12 cellular contexts compared by ENCODE assay signal in genomic region chr14:24179294-24179960, GRCh38. TPM values are rescaled to one million over a fixed set of nuclear protein-coding genes. Genes with fewer than 3 reads are reported as not detected.
A peak's percentile ranks its signal among the peaks of the same experiment; 100 is the strongest.
DNase-seq lines count a peak whose midpoint lies in the region; ATAC-seq, FAIRE-seq and TF ChIP-seq lines count a peak whose summit lies in the region.
"Had no signal": no experiment of that assay in that cellular context is flagged by ENCODE, and none has a peak within 500 bp of the region (broad histone marks: within the 10 kb centered on the region; RNA-seq: fewer than 3 reads in every experiment).

No MANE protein-coding gene starts in this region.

- H3K27me3 Mint-ChIP-seq in activated CD8-positive, alpha-beta memory T cell treated with anti-CD3 and anti-CD28 coated beads, Interleukin-2, amount 10 ng/mL, durations not matched to agents 7 days and 5 days = no peaks in the 10 kb centered on the region
- H3K27me3 Mint-ChIP-seq: dendritic cell treated with granulocyte-macrophage colony-stimulating factor and Interleukin-4, amounts not matched to agents 40 ng/mL and 50 ng/mL, for 4 days had no signal

- no peak for TF ChIP-seq EP300 in stomach (IDR thresholded peaks at IDR 0.05)

- H3K27ac ChIP-seq in HEK293 (ENCODE audit: extremely low read depth, low read depth, low read length) = no peak overlapping the region
- H3K27ac ChIP-seq in kidney (ENCODE audit: low read depth in 2 of 2, low read length in 2 of 2) = peak overlapping the region; percentile 71 to 85
- peak overlapping the region in 4 of 5 donors; percentile 63 to 75 (median 68) for H3K27ac ChIP-seq in stomach
- H3K27ac ChIP-seq: HL-60 had no signal

- H3K4me3 Mint-ChIP-seq in activated CD8-positive, alpha-beta memory T cell treated with anti-CD3 and anti-CD28 coated beads, Interleukin-2, amount 10 ng/mL, durations not matched to agents 7 days and 5 days = no peak overlapping the region
- H3K4me3 Mint-ChIP-seq: activated T-cell treated with anti-CD3 and anti-CD28 coated beads, Interleukin-2, amount 50 U/mL, for 4 hours; dendritic cell treated with granulocyte-macrophage colony-stimulating factor and Interleukin-4, amounts not matched to agents 40 ng/mL and 50 ng/mL, for 4 days had no signal

- DNase-seq in adipocyte (ENCODE audit: low read depth) (no peak), kidney (no peak), stomach (no peak), cerebellar cortex (ENCODE audit: low spot score) (no peak)
- DNase-seq in activated CD8-positive, alpha-beta memory T cell treated with anti-CD3 and anti-CD28 coated beads, Interleukin-2, amount 10 ng/mL, durations not matched to agents 7 days and 5 days = no peak
- DNase-seq: activated T-cell treated with anti-CD3 and anti-CD28 coated beads, Interleukin-2, amount 50 U/mL, for 4 hours; stimulated activated CD4-positive, alpha-beta T cell treated with anti-CD3 and anti-CD28 coated beads, Interleukin-4, amount 100 ng/mL, for 24 hours had no signal

- TF ChIP-seq POLR2A in stomach (IDR thresholded peaks at IDR 0.05) = no peak

- WGBS in stomach, 5 donors = 74 to 85% (median 82%) methylated on average over 12 to 14 of the region's 14 CpGs

- H3K36me3 Mint-ChIP-seq in activated CD8-positive, alpha-beta memory T cell treated with anti-CD3 and anti-CD28 coated beads, Interleukin-2, amount 10 ng/mL, durations not matched to agents 7 days and 5 days = peaks cover 25% of the 10 kb centered on the region

- ATAC-seq in HG03457 (IDR thresholded peaks at IDR 0.05; ENCODE audit: unreplicated experiment) = no peak
- no peak for ATAC-seq in activated CD8-positive, alpha-beta memory T cell treated with anti-CD3 and anti-CD28 coated beads, Interleukin-2, amount 10 ng/mL, durations not matched to agents 7 days and 5 days
- ATAC-seq: activated T-cell treated with anti-CD3 and anti-CD28 coated beads, Interleukin-2, amount 50 U/mL, for 4 hours had no signal

- H3K9me3 ChIP-seq in HEK293 (ENCODE audit: control insufficient read depth, insufficient read depth, low read depth, low read length) (no peaks in the 10 kb centered on the region), adipocyte (ENCODE audit: control insufficient read depth, low read length) (no peaks in the 10 kb centered on the region), kidney (ENCODE audit: control insufficient read depth in 1 of 2, low read length in 2 of 2) (no peaks in the 10 kb centered on the region), stomach (no peaks in the 10 kb centered on the region)

- peaks cover 6% of the 10 kb centered on the region for H3K4me1 Mint-ChIP-seq in activated CD8-positive, alpha-beta memory T cell treated with anti-CD3 and anti-CD28 coated beads, Interleukin-2, amount 10 ng/mL, durations not matched to agents 7 days and 5 days

- TF ChIP-seq CTCF in HEK293 (tag by site-specific recombination; IDR thresholded peaks at IDR 0.05) (no peak), kidney (IDR thresholded peaks at IDR 0.05; ENCODE audit: borderline replicate concordance, extremely low read depth, insufficient read depth) (no peak), stomach (IDR thresholded peaks at IDR 0.05) (no peak)

- no peaks in the 10 kb centered on the region for H3K9me3 Mint-ChIP-seq in activated CD8-positive, alpha-beta memory T cell treated with anti-CD3 and anti-CD28 coated beads, Interleukin-2, amount 10 ng/mL, durations not matched to agents 7 days and 5 days (ENCODE audit: low read depth)
- H3K9me3 Mint-ChIP-seq: activated T-cell treated with anti-CD3 and anti-CD28 coated beads, Interleukin-2, amount 50 U/mL, for 4 hours; dendritic cell treated with granulocyte-macrophage colony-stimulating factor and Interleukin-4, amounts not matched to agents 40 ng/mL and 50 ng/mL, for 4 days had no signal

- H3K36me3 ChIP-seq in HEK293 (ENCODE audit: control insufficient read depth in 2 of 2, insufficient read depth in 1 of 2, low read length in 2 of 2) = peaks cover 0 to 78% of the 10 kb centered on the region in 2 experiments; a peak in 2 of 3 replicates
- peaks cover 74% of the 10 kb centered on the region for H3K36me3 ChIP-seq in adipocyte (ENCODE audit: control insufficient read depth, insufficient read depth, low read length, severe bottlenecking)
- peaks cover 18 to 27% of the 10 kb centered on the region in 2 donors for H3K36me3 ChIP-seq in kidney (ENCODE audit: control insufficient read depth in 1 of 2, insufficient read depth in 2 of 2, low read length in 2 of 2)
- H3K36me3 ChIP-seq in stomach = peaks cover 62 to 100% (median 100%) of the 10 kb centered on the region in 4 donors

- no peak overlapping the region for H3K27ac Mint-ChIP-seq in activated CD8-positive, alpha-beta memory T cell treated with anti-CD3 and anti-CD28 coated beads, Interleukin-2, amount 10 ng/mL, durations not matched to agents 7 days and 5 days
- H3K27ac Mint-ChIP-seq: dendritic cell treated with granulocyte-macrophage colony-stimulating factor and Interleukin-4, amounts not matched to agents 40 ng/mL and 50 ng/mL, for 4 days had no signal

- H3K4me3 ChIP-seq in HEK293 (ENCODE audit: low read depth, low read length) = no peak overlapping the region
- no peak overlapping the region for H3K4me3 ChIP-seq in adipocyte (ENCODE audit: low read length)
- no peak overlapping the region for H3K4me3 ChIP-seq in kidney (ENCODE audit: low read length in 2 of 2)
- no peak overlapping the region for H3K4me3 ChIP-seq in stomach

- intact Hi-C loops in kidney (cut with DNase I) (no loop called here), stomach (cut with DNase I; ENCODE audit: low total_unique reads) (no loop called here)

- no peaks in the 10 kb centered on the region for H3K4me1 ChIP-seq in HEK293 (ENCODE audit: control insufficient read depth, insufficient read depth, low read length)
- peaks cover 16% of the 10 kb centered on the region for H3K4me1 ChIP-seq in adipocyte (ENCODE audit: control insufficient read depth, insufficient read depth, low read length)
- H3K4me1 ChIP-seq in kidney (ENCODE audit: control insufficient read depth in 1 of 2, insufficient read depth in 1 of 2, low read depth in 1 of 2, low read length in 2 of 2) = peaks cover 15 to 18% of the 10 kb centered on the region in 2 donors
- H3K4me1 ChIP-seq in stomach = peaks cover 0 to 6% (median 0%) of the 10 kb centered on the region in 4 donors

- FAIRE-seq in kidney (lab: Jason Lieb, UNC) = no peak
- FAIRE-seq: G401.6 had no signal

- POLR2A ChIA-PET in HEK293 (lab: Yijun Ruan, JAX) = interaction anchor here (1.0 to 2.0 kb wide), 4 partner anchors 9 to 66 kb away, joined by 3 to 8 read pairs (median 4); partner anchors contain the start of gene IRF9

- CTCF ChIA-PET in HEK293 (lab: Yijun Ruan, JAX) = interaction anchor here (0.6 to 1.7 kb wide), 2 partner anchors 121 to 153 kb away, joined by 4 to 5 read pairs; no protein-coding TSS in a partner anchor
- CTCF ChIA-PET in activated CD8-positive, alpha-beta memory T cell treated with anti-CD3 and anti-CD28 coated beads, Interleukin-2, amount 10 ng/mL, durations not matched to agents 7 days and 5 days (lab: Charles Lee) = interaction anchor here (0.8 to 1.4 kb wide), 4 partner anchors 8 to 56 kb away, joined by 3 to 9 read pairs (median 4); partner anchors contain the start of gene IRF9

- no peaks in the 10 kb centered on the region for H3K27me3 ChIP-seq in adipocyte (replicated peaks; ENCODE audit: control insufficient read depth, insufficient read depth, low read length)
- H3K27me3 ChIP-seq in stomach = no peaks in the 10 kb centered on the region

- H3K9ac ChIP-seq in adipocyte (ENCODE audit: low read length) = peak overlapping the region; percentile 53
- H3K9ac ChIP-seq in kidney (ENCODE audit: low read length in 2 of 2) = peak overlapping the region in 1 of 2 donors; percentile 67

TF ChIP-seq in HEK293, 187 proteins besides CTCF, POLR2A, EP300 and RAD21:
- TF ChIP-seq ZNF837 (tag by site-specific recombination; IDR thresholded peaks at IDR 0.05) (no peak), ZFHX2 (tag by site-specific recombination; conservative IDR thresholded peaks at IDR 0.05) (0 out of 2 replicates have a peak, but pooled peaks have one; percentile 11), ZNF544 (tag by site-specific recombination; IDR thresholded peaks at IDR 0.05) (no peak), EGR2 (tag by site-specific recombination; IDR thresholded peaks at IDR 0.05; ENCODE audit: low read depth) (peak; percentile 77)
TF ChIP-seq in HEK293: peak in this region for 2.

RNA-seq across cellular contexts. Expression of gene REC8, which starts 7.5 kb away (rescaled TPM):
- 39.9 TPM for total RNA-seq in kidney
- 51.4 TPM for polyA plus RNA-seq in kidney (ENCODE audit: insufficient read depth, low read depth, low replicate concordance)
- 100 to 1,000 TPM in 1 of 5 donors, 10 to 100 TPM in 4; 14.5 to 122 (median 45.5) TPM for total RNA-seq in stomach
- polyA plus RNA-seq in stomach = 10 to 100 TPM; 20.9 to 64.4 (median 38.7) TPM
- 10 to 100 TPM; 52.9 to 92.8 TPM for total RNA-seq in activated CD8-positive, alpha-beta memory T cell treated with anti-CD3 and anti-CD28 coated beads, Interleukin-2, amount 10 ng/mL, durations not matched to agents 7 days and 5 days

RNA-seq across cellular contexts. Expression of gene IPO4, which starts 9.2 kb away (rescaled TPM):
- total RNA-seq in kidney = 49.5 TPM
- 22.2 TPM for polyA plus RNA-seq in kidney (ENCODE audit: insufficient read depth, low read depth, low replicate concordance)
- 100 to 1,000 TPM in 1 of 5 donors, 10 to 100 TPM in 4; 14.3 to 227 (median 23.9) TPM for total RNA-seq in stomach
- 10 to 100 TPM in 1 of 3 donors, 1 to 10 TPM in 2; 9.3 to 15.2 (median 9.8) TPM for polyA plus RNA-seq in stomach
- total RNA-seq in activated CD8-positive, alpha-beta memory T cell treated with anti-CD3 and anti-CD28 coated beads, Interleukin-2, amount 10 ng/mL, durations not matched to agents 7 days and 5 days = 10 to 100 TPM; 32.4 to 54.9 TPM

RNA-seq across cellular contexts. Expression of gene TM9SF1, which starts 15.8 kb away (rescaled TPM):
- total RNA-seq in kidney (83.6 TPM), stomach (10 to 100 TPM in 4 of 5 donors, 1 to 10 TPM in 1; 6.4 to 79.7 (median 31.6) TPM)
- polyA plus RNA-seq in kidney (ENCODE audit: insufficient read depth, low read depth, low replicate concordance) (41.1 TPM), stomach (10 to 100 TPM; 14.6 to 28.2 (median 14.7) TPM)
- 10 to 100 TPM; 26.7 to 32.8 TPM for total RNA-seq in activated CD8-positive, alpha-beta memory T cell treated with anti-CD3 and anti-CD28 coated beads, Interleukin-2, amount 10 ng/mL, durations not matched to agents 7 days and 5 days

RNA-seq across cellular contexts. Expression of gene IRF9, which starts 18.4 kb away (rescaled TPM):
- total RNA-seq in kidney = 141 TPM
- polyA plus RNA-seq in kidney (ENCODE audit: insufficient read depth, low read depth, low replicate concordance) = 88.9 TPM
- 100 to 1,000 TPM in 2 of 5 donors, 10 to 100 TPM in 2, 1 to 10 TPM in 1; 1.4 to 143 (median 91.4) TPM for total RNA-seq in stomach
- polyA plus RNA-seq in stomach = 100 to 1,000 TPM in 1 of 3 donors, 10 to 100 TPM in 2; 64.6 to 101 (median 65.1) TPM
- total RNA-seq in activated CD8-positive, alpha-beta memory T cell treated with anti-CD3 and anti-CD28 coated beads, Interleukin-2, amount 10 ng/mL, durations not matched to agents 7 days and 5 days = 100 to 1,000 TPM; 238 to 295 TPM

RNA-seq across cellular contexts. Expression of gene TSSK4, which starts 26.1 kb away (rescaled TPM):
- 0.38 TPM for total RNA-seq in kidney
- not detected for polyA plus RNA-seq in kidney (ENCODE audit: insufficient read depth, low read depth, low replicate concordance)
- total RNA-seq in stomach = under 1 TPM in 1 of 5 donors, not detected in 4; 0.73 TPM
- polyA plus RNA-seq in stomach = not detected
- total RNA-seq in activated CD8-positive, alpha-beta memory T cell treated with anti-CD3 and anti-CD28 coated beads, Interleukin-2, amount 10 ng/mL, durations not matched to agents 7 days and 5 days = under 1 TPM in 1 of 2 experiments, not detected in 1; 0.42 TPM
